1 cellular context compared by ENCODE assay signal in the genomic region with DNA sequence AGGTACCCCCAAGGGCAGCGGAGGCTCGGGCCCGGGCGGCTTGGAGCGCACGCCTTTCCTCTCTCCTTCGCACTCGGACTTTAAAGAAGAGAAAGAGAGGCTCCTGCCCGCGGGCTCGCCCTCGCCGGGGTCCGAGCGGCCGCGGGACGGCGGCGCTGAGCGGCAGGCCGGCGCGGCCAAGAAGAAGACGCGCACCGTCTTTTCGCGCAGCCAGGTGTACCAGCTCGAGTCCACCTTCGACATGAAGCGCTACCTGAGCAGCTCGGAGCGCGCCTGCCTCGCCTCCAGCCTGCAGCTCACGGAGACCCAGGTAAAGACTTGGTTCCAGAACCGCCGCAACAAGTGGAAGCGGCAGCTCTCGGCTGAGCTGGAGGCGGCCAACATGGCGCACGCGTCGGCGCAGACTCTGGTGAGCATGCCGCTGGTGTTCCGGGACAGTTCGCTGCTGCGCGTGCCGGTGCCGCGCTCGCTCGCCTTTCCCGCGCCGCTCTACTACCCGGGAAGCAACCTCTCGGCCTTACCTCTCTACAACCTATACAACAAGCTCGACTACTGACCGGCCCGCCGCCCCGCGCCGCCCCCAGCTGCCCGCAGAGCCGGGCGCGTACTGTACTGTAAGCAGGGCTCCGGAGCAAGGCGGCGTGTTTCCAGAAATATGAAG.
TF ChIP-seq lines count a peak whose summit lies in the region.

No MANE protein-coding gene starts in this region.

TF ChIP-seq in HepG2, 621 proteins besides CTCF, POLR2A, EP300 and RAD21:
- TF ChIP-seq HOXA3 (CRISPR knock-in tag; IDR thresholded peaks at IDR 0.05) = 0 out of 2 replicates have a peak, but pooled peaks have one; percentile 14
- TF ChIP-seq, protein P1, sequence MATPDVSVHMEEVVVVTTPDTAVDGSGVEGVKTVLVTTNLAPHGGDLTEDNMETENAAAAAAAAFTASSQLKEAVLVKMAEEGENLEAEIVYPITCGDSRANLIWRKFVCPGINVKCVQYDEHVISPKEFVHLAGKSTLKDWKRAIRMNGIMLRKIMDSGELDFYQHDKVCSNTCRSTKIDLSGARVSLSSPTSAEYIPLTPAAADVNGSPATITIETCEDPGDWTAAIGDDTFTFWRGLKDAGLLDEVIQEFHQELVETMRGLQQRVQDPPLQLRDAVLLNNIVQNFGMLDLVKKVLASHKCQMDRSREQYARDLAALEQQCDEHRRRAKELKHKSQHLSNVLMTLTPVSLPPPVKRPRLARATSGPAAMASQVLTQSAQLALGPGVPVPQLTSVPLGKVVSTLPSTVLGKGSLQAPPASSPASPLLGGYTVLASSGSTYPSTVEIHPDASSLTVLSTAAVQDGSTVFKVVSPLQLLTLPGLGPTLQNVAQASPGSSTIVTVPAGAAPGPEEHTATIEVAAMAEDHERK (CRISPR knock-in tag; IDR thresholded peaks at IDR 0.05; ENCODE audit: low read depth) = no peak
- TF ChIP-seq NFYB (CRISPR knock-in tag; IDR thresholded peaks at IDR 0.05) = no peak
- TF ChIP-seq, protein P2, sequence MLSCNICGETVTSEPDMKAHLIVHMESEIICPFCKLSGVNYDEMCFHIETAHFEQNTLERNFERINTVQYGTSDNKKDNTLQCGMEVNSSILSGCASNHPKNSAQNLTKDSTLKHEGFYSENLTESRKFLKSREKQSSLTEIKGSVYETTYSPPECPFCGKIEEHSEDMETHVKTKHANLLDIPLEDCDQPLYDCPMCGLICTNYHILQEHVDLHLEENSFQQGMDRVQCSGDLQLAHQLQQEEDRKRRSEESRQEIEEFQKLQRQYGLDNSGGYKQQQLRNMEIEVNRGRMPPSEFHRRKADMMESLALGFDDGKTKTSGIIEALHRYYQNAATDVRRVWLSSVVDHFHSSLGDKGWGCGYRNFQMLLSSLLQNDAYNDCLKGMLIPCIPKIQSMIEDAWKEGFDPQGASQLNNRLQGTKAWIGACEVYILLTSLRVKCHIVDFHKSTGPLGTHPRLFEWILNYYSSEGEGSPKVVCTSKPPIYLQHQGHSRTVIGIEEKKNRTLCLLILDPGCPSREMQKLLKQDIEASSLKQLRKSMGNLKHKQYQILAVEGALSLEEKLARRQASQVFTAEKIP (CRISPR knock-in tag; IDR thresholded peaks at IDR 0.05; ENCODE audit: borderline replicate concordance) = no peak
- no peak for TF ChIP-seq ZNF75D (CRISPR knock-in tag; IDR thresholded peaks at IDR 0.05; ENCODE audit: borderline replicate concordance)
- TF ChIP-seq, protein P3, sequence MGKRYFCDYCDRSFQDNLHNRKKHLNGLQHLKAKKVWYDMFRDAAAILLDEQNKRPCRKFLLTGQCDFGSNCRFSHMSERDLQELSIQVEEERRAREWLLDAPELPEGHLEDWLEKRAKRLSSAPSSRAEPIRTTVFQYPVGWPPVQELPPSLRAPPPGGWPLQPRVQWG (CRISPR knock-in tag; IDR thresholded peaks at IDR 0.05; ENCODE audit: borderline replicate concordance, low read depth) = no peak
- no peak for TF ChIP-seq CBX2 (IDR thresholded peaks at IDR 0.05; ENCODE audit: low read depth, low read length)
- TF ChIP-seq CBX2 (CRISPR knock-in tag; IDR thresholded peaks at IDR 0.05; ENCODE audit: low read depth) = 0 out of 2 replicates have a peak, but pooled peaks have one; percentile 31
- TF ChIP-seq DPF2 (CRISPR knock-in tag; IDR thresholded peaks at IDR 0.05; ENCODE audit: borderline replicate concordance, low read depth) = no peak
- no peak for TF ChIP-seq ZNF792 (CRISPR knock-in tag; IDR thresholded peaks at IDR 0.05)
- no peak for TF ChIP-seq ZNF251 (CRISPR knock-in tag; IDR thresholded peaks at IDR 0.05)
- no peak for TF ChIP-seq MEF2D (CRISPR knock-in tag; IDR thresholded peaks at IDR 0.05)
- TF ChIP-seq MAFF (IDR thresholded peaks at IDR 0.05; ENCODE audit: low read depth, low read length) = no peak
- TF ChIP-seq, protein P4, sequence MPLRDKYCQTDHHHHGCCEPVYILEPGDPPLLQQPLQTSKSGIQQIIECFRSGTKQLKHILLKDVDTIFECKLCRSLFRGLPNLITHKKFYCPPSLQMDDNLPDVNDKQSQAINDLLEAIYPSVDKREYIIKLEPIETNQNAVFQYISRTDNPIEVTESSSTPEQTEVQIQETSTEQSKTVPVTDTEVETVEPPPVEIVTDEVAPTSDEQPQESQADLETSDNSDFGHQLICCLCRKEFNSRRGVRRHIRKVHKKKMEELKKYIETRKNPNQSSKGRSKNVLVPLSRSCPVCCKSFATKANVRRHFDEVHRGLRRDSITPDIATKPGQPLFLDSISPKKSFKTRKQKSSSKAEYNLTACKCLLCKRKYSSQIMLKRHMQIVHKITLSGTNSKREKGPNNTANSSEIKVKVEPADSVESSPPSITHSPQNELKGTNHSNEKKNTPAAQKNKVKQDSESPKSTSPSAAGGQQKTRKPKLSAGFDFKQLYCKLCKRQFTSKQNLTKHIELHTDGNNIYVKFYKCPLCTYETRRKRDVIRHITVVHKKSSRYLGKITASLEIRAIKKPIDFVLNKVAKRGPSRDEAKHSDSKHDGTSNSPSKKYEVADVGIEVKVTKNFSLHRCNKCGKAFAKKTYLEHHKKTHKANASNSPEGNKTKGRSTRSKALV (CRISPR knock-in tag; IDR thresholded peaks at IDR 0.05) = peak; percentile 77; the same call in 1 of the 2 replicates
- no peak for TF ChIP-seq ZMYM3 (CRISPR knock-in tag; IDR thresholded peaks at IDR 0.05)
- TF ChIP-seq AHR (CRISPR knock-in tag; IDR thresholded peaks at IDR 0.05) = no peak
- no peak for TF ChIP-seq ZBTB1 (CRISPR knock-in tag; IDR thresholded peaks at IDR 0.05; ENCODE audit: borderline replicate concordance)
- no peak for TF ChIP-seq ZNF138 (CRISPR knock-in tag; IDR thresholded peaks at IDR 0.05; ENCODE audit: low read depth)
- TF ChIP-seq KAT8 (CRISPR knock-in tag; IDR thresholded peaks at IDR 0.05) = no peak
- no peak for TF ChIP-seq ZEB1 (IDR thresholded peaks at IDR 0.05; ENCODE audit: insufficient replicate concordance, low read depth)
- peak; percentile 29; the same call in 1 of the 2 replicates for TF ChIP-seq GABPB1 (CRISPR knock-in tag; IDR thresholded peaks at IDR 0.05)
- TF ChIP-seq ZNF329 (CRISPR knock-in tag; IDR thresholded peaks at IDR 0.05; ENCODE audit: low read depth) = no peak
- peak; percentile 56; the same call in 1 of the 2 replicates for TF ChIP-seq ZBTB38 (CRISPR knock-in tag; IDR thresholded peaks at IDR 0.05)
- TF ChIP-seq ZNF264 (CRISPR knock-in tag; IDR thresholded peaks at IDR 0.05) = no peak
- TF ChIP-seq NKX3-1 (CRISPR knock-in tag; IDR thresholded peaks at IDR 0.05) = no peak
- no peak for TF ChIP-seq ZNF670 (CRISPR knock-in tag; IDR thresholded peaks at IDR 0.05; ENCODE audit: borderline replicate concordance)
- no peak for TF ChIP-seq SUZ12 (IDR thresholded peaks at IDR 0.05; ENCODE audit: low read depth, low read length)
- TF ChIP-seq ZNF790 (CRISPR knock-in tag; IDR thresholded peaks at IDR 0.05; ENCODE audit: borderline replicate concordance) = no peak
- TF ChIP-seq CCAR2 (optimal IDR thresholded peaks at IDR 0.05; ENCODE audit: low read depth, low read length) = no peak
- TF ChIP-seq, protein P5, sequence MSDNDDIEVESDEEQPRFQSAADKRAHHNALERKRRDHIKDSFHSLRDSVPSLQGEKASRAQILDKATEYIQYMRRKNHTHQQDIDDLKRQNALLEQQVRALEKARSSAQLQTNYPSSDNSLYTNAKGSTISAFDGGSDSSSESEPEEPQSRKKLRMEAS (IDR thresholded peaks at IDR 0.05) = 0 out of 2 replicates have a peak, but pooled peaks have one; percentile 38
- TF ChIP-seq CBX5 (CRISPR knock-in tag; IDR thresholded peaks at IDR 0.05; ENCODE audit: borderline replicate concordance) = no peak
- TF ChIP-seq RBFOX2 (IDR thresholded peaks at IDR 0.05; ENCODE audit: low read depth, low read length) = no peak
- TF ChIP-seq, protein P6, sequence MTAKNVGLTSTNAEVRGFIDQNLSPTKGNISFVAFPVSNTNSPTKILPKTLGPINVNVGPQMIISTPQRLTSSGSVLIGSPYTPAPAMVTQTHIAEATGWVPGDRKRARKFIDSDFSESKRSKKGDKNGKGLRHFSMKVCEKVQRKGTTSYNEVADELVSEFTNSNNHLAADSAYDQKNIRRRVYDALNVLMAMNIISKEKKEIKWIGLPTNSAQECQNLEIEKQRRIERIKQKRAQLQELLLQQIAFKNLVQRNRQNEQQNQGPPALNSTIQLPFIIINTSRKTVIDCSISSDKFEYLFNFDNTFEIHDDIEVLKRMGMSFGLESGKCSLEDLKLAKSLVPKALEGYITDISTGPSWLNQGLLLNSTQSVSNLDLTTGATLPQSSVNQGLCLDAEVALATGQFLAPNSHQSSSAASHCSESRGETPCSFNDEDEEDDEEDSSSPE (CRISPR knock-in tag; IDR thresholded peaks at IDR 0.05) = 0 out of 2 replicates have a peak, but pooled peaks have one; percentile 25
- TF ChIP-seq, protein P7, sequence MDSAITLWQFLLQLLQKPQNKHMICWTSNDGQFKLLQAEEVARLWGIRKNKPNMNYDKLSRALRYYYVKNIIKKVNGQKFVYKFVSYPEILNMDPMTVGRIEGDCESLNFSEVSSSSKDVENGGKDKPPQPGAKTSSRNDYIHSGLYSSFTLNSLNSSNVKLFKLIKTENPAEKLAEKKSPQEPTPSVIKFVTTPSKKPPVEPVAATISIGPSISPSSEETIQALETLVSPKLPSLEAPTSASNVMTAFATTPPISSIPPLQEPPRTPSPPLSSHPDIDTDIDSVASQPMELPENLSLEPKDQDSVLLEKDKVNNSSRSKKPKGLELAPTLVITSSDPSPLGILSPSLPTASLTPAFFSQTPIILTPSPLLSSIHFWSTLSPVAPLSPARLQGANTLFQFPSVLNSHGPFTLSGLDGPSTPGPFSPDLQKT (CRISPR knock-in tag; IDR thresholded peaks at IDR 0.05; ENCODE audit: borderline replicate concordance) = no peak
- TF ChIP-seq, protein P8, sequence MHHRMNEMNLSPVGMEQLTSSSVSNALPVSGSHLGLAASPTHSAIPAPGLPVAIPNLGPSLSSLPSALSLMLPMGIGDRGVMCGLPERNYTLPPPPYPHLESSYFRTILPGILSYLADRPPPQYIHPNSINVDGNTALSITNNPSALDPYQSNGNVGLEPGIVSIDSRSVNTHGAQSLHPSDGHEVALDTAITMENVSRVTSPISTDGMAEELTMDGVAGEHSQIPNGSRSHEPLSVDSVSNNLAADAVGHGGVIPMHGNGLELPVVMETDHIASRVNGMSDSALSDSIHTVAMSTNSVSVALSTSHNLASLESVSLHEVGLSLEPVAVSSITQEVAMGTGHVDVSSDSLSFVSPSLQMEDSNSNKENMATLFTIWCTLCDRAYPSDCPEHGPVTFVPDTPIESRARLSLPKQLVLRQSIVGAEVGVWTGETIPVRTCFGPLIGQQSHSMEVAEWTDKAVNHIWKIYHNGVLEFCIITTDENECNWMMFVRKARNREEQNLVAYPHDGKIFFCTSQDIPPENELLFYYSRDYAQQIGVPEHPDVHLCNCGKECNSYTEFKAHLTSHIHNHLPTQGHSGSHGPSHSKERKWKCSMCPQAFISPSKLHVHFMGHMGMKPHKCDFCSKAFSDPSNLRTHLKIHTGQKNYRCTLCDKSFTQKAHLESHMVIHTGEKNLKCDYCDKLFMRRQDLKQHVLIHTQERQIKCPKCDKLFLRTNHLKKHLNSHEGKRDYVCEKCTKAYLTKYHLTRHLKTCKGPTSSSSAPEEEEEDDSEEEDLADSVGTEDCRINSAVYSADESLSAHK (CRISPR knock-in tag; IDR thresholded peaks at IDR 0.05; ENCODE audit: borderline replicate concordance) = no peak
- TF ChIP-seq TP53 (CRISPR knock-in tag; conservative IDR thresholded peaks at IDR 0.05) = no peak
- TF ChIP-seq, protein P9, sequence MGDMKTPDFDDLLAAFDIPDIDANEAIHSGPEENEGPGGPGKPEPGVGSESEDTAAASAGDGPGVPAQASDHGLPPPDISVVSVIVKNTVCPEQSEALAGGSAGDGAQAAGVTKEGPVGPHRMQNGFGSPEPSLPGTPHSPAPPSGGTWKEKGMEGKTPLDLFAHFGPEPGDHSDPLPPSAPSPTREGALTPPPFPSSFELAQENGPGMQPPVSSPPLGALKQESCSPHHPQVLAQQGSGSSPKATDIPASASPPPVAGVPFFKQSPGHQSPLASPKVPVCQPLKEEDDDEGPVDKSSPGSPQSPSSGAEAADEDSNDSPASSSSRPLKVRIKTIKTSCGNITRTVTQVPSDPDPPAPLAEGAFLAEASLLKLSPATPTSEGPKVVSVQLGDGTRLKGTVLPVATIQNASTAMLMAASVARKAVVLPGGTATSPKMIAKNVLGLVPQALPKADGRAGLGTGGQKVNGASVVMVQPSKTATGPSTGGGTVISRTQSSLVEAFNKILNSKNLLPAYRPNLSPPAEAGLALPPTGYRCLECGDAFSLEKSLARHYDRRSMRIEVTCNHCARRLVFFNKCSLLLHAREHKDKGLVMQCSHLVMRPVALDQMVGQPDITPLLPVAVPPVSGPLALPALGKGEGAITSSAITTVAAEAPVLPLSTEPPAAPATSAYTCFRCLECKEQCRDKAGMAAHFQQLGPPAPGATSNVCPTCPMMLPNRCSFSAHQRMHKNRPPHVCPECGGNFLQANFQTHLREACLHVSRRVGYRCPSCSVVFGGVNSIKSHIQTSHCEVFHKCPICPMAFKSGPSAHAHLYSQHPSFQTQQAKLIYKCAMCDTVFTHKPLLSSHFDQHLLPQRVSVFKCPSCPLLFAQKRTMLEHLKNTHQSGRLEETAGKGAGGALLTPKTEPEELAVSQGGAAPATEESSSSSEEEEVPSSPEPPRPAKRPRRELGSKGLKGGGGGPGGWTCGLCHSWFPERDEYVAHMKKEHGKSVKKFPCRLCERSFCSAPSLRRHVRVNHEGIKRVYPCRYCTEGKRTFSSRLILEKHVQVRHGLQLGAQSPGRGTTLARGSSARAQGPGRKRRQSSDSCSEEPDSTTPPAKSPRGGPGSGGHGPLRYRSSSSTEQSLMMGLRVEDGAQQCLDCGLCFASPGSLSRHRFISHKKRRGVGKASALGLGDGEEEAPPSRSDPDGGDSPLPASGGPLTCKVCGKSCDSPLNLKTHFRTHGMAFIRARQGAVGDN (CRISPR knock-in tag; IDR thresholded peaks at IDR 0.05) = peak; percentile 74
